32 cellular contexts compared by ENCODE assay signal in genomic region chr12:84632556-84632955, GRCh38.
DNase-seq lines count a peak whose midpoint lies in the region; ATAC-seq and TF ChIP-seq lines count a peak whose summit lies in the region.
"Had no signal": no experiment of that assay in that cellular context is flagged by ENCODE, and none has a peak within 500 bp of the region (broad histone marks: within the 10 kb centered on the region; RNA-seq: fewer than 3 reads in every experiment).

No MANE protein-coding gene starts in this region.

- no peak for TF ChIP-seq CTCF in HFFc6 (IDR thresholded peaks at IDR 0.05)
- TF ChIP-seq CTCF in mammary epithelial cell (conservative IDR thresholded peaks at IDR 0.05 in 1 of 2, IDR thresholded peaks at IDR 0.05 in 1 of 2; ENCODE audit: extremely low read depth in 1 of 2, insufficient read depth in 1 of 2, low read depth in 1 of 2, low read length in 2 of 2) = no peak
- no peak for TF ChIP-seq CTCF in Peyer's patch (IDR thresholded peaks at IDR 0.05)

- no peak overlapping the region for H2AFZ ChIP-seq in mammary epithelial cell (ENCODE audit: low read depth, low read length)

- CTCF ChIA-PET in mammary epithelial cell (lab: Charles Lee; ENCODE audit: low non-redundant PET) = interaction anchor here (0.5 kb wide), 1 partner anchor 1420 kb away, joined by 10 read pairs; no protein-coding TSS in a partner anchor

- in situ Hi-C loops in ACHN (cut with HindIII; ENCODE audit: low pct_ligation_motif_present, low pct_unique_long_range_greater_than_20kb, low sequenced_read_pairs) = no loop called here
- in situ Hi-C loops in mammary epithelial cell (cut with MboI; ENCODE audit: low sequenced_read_pairs in 2 of 2) = no loop called here

- no peaks in the 10 kb centered on the region for H3K9me3 Mint-ChIP-seq in HFFc6
- H3K9me3 Mint-ChIP-seq: activated naive CD4-positive, alpha-beta T cell treated with anti-CD3 and anti-CD28 coated beads, Interleukin-2, amount 50 U/mL, for 24 hours; CD14-positive monocyte; nephron progenitor cell; stimulated activated naive B cell treated with anti-CD40 and anti-IgM and Interleukin-4, amounts not matched to agents 10 μg/mL and 1 μg/mL and 100 μg/mL, for 72 hours had no signal

- peak overlapping the region; percentile 2; the same call in 1 of the 2 replicates for H3K27ac Mint-ChIP-seq in HFFc6
- H3K27ac Mint-ChIP-seq: activated naive CD4-positive, alpha-beta T cell treated with anti-CD3 and anti-CD28 coated beads, Interleukin-2, amount 50 U/mL, for 24 hours; CD14-positive monocyte; nephron progenitor cell; stimulated activated naive B cell treated with anti-CD40 and anti-IgM and Interleukin-4, amounts not matched to agents 10 μg/mL and 1 μg/mL and 100 μg/mL, for 72 hours had no signal

- no peaks in the 10 kb centered on the region for H4K20me1 ChIP-seq in mammary epithelial cell (ENCODE audit: insufficient read depth, low read length)

- no peak for ATAC-seq in GM21619 (IDR thresholded peaks at IDR 0.05; ENCODE audit: unreplicated experiment)
- ATAC-seq: heart left ventricle; K562; lower lobe of right lung; stimulated activated naive B cell treated with anti-CD40 and anti-IgM and Interleukin-4, amounts not matched to agents 10 μg/mL and 1 μg/mL and 100 μg/mL, for 72 hours had no signal

- H3K27ac ChIP-seq in mammary epithelial cell (ENCODE audit: insufficient read depth, low read depth, low read length) (no peak overlapping the region), Peyer's patch (no peak overlapping the region)
- H3K27ac ChIP-seq: 22Rv1, coronary artery, heart left ventricle, lower lobe of right lung, WERI-Rb-1 had no signal

- H3K27me3 Mint-ChIP-seq in HFFc6 (ENCODE audit: insufficient read depth) = no peaks in the 10 kb centered on the region
- H3K27me3 Mint-ChIP-seq: activated naive CD4-positive, alpha-beta T cell treated with anti-CD3 and anti-CD28 coated beads, Interleukin-2, amount 50 U/mL, for 24 hours; stimulated activated naive B cell treated with anti-CD40 and anti-IgM and Interleukin-4, amounts not matched to agents 10 μg/mL and 1 μg/mL and 100 μg/mL, for 72 hours had no signal

- H3K4me3 Mint-ChIP-seq in HFFc6 = no peak overlapping the region; the same call in 1 of the 2 replicates
- H3K4me3 Mint-ChIP-seq: activated naive CD4-positive, alpha-beta T cell treated with anti-CD3 and anti-CD28 coated beads, Interleukin-2, amount 50 U/mL, for 24 hours; CD14-positive monocyte; nephron progenitor cell; stimulated activated naive B cell treated with anti-CD40 and anti-IgM and Interleukin-4, amounts not matched to agents 10 μg/mL and 1 μg/mL and 100 μg/mL, for 72 hours had no signal

- intact Hi-C loops in mammary epithelial cell (cut with micrococcal nuclease) = loop anchor here (10.0 kb wide), 1 partner anchor 402 kb away; the partner anchor contains the start of genes LRRIQ1 and TSPAN19

- DNase-seq in ACHN (peak; percentile 37), HFFc6 (peak; percentile 26), amniotic stem cell (lab: John Stamatoyannopoulos, UW) (peak; percentile 65), left kidney (ENCODE audit: low read depth, low spot score) (peak; percentile 15), mammary epithelial cell (no peak), RPMI8226 (no peak), Peyer's patch (no peak)
- DNase-seq: activated CD4-positive, alpha-beta T cell treated with anti-CD3 and anti-CD28 coated beads for 48 hours; activated CD8-positive, alpha-beta memory T cell treated with anti-CD3 and anti-CD28 coated beads for 24 hours; activated T-cell treated with anti-CD3 and anti-CD28 coated beads for 4 hours; aorta; Calu3; DMS79 treated with DMSO at 0.1 percent for 48 hours; effector memory CD4-positive, alpha-beta T cell; erythroblast; heart left ventricle; lower lobe of right lung; NCI-H1092; NCI-H187; NCI-H526; nephron progenitor cell; SIG-M5; stimulated activated naive B cell treated with anti-CD40 and anti-IgM and Interleukin-4, amounts not matched to agents 10 μg/mL and 1 μg/mL and 100 μg/mL, for 72 hours; substantia nigra; T1000; WERI-Rb-1 had no signal

- no peaks in the 10 kb centered on the region for H3K79me2 ChIP-seq in mammary epithelial cell (ENCODE audit: insufficient read depth, low read length)

- dilution Hi-C loops in mammary epithelial cell (cut with HindIII; ENCODE audit: low sequenced_read_pairs) = no loop called here

- no peak overlapping the region for H3K9ac ChIP-seq in mammary epithelial cell (ENCODE audit: insufficient read depth, low read length)

- H3K36me3 ChIP-seq in mammary epithelial cell (ENCODE audit: insufficient read depth, low read length) (no peaks in the 10 kb centered on the region), Peyer's patch (no peaks in the 10 kb centered on the region)
- H3K36me3 ChIP-seq: heart left ventricle, lower lobe of right lung, WERI-Rb-1 had no signal

- H3K4me2 ChIP-seq in mammary epithelial cell (ENCODE audit: insufficient read depth, low read depth, low read length) = no peak overlapping the region

- H3K27me3 ChIP-seq in mammary epithelial cell (ENCODE audit: insufficient read depth, low read length) (no peaks in the 10 kb centered on the region), Peyer's patch (no peaks in the 10 kb centered on the region)
- H3K27me3 ChIP-seq: heart left ventricle had no signal

- H3K4me3 ChIP-seq in mammary epithelial cell (replicated peaks in 1 of 3; ENCODE audit: insufficient read depth in 1 of 3, low read depth in 2 of 3, low read length in 3 of 3) = no peak overlapping the region
- no peak overlapping the region for H3K4me3 ChIP-seq in Peyer's patch
- H3K4me3 ChIP-seq: coronary artery, heart left ventricle, K562, lower lobe of right lung had no signal

- H3K36me3 Mint-ChIP-seq in HFFc6 (ENCODE audit: low read depth) = no peaks in the 10 kb centered on the region; the same call in 1 of the 2 replicates
- H3K36me3 Mint-ChIP-seq: activated naive CD4-positive, alpha-beta T cell treated with anti-CD3 and anti-CD28 coated beads, Interleukin-2, amount 50 U/mL, for 24 hours; CD14-positive monocyte; stimulated activated naive B cell treated with anti-CD40 and anti-IgM and Interleukin-4, amounts not matched to agents 10 μg/mL and 1 μg/mL and 100 μg/mL, for 72 hours had no signal

- TF ChIP-seq POLR2A in Peyer's patch (IDR thresholded peaks at IDR 0.05) = no peak

- BruUV-seq in mammary epithelial cell (replicated peaks; lab: Mats Ljungman, UMichigan) = no TSS peak

- WGBS in mammary epithelial cell (ENCODE audit: low coverage, missing lambda C conversion rate) = 54% methylated on average over 4 of the region's 4 CpGs

- H3K9me3 ChIP-seq in mammary epithelial cell (replicated peaks; ENCODE audit: insufficient read depth, low read length) (no peaks in the 10 kb centered on the region), Peyer's patch (no peaks in the 10 kb centered on the region)
- H3K9me3 ChIP-seq: heart left ventricle, lower lobe of right lung had no signal

- no peaks in the 10 kb centered on the region for H3K4me1 ChIP-seq in mammary epithelial cell (ENCODE audit: insufficient read depth, low read length)
- no peaks in the 10 kb centered on the region for H3K4me1 ChIP-seq in Peyer's patch
- H3K4me1 ChIP-seq: heart left ventricle, lower lobe of right lung had no signal

- H3K4me1 Mint-ChIP-seq in HFFc6 (ENCODE audit: low read depth) = peaks cover 20% of the 10 kb centered on the region
- H3K4me1 Mint-ChIP-seq: activated naive CD4-positive, alpha-beta T cell treated with anti-CD3 and anti-CD28 coated beads, Interleukin-2, amount 50 U/mL, for 24 hours; CD14-positive monocyte; nephron progenitor cell; stimulated activated naive B cell treated with anti-CD40 and anti-IgM and Interleukin-4, amounts not matched to agents 10 μg/mL and 1 μg/mL and 100 μg/mL, for 72 hours had no signal

Comparison
In these comparisons a context has a peak if more than half of its experiments do, and no peak if none do; other contexts are left out.
1. DNase-seq: peak in ACHN (single experiment), HFFc6 (single experiment), amniotic stem cell (single experiment) and left kidney (single experiment); none in mammary epithelial cell (single experiment), RPMI8226 (single experiment) and Peyer's patch (0 of 3).